In the genomic region with DNA sequence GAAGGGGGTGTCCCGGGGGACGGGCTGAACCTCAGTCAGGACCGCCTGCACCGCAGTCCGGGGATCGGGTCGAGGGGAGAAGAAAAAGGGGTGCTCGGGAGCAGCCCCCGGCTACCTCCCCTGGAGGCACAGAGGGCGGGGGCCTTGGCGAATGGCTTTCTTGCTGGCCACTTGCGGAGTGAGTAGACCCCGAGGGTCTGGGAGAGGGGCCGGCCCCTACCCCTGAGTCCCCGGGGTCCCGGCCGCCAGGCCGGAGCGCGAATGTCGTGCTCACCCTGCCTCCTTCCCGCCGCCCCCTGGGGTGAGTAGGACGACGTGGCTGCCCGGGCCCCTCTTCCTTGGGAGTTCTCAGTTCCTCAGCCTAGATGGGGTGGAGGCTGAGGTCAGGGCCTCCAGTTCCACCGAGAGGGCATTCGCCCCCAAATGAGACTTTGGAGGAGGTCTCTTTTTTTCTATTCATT, we compare ENCODE assay signal across 8 cellular contexts.
DNase-seq lines count a peak whose midpoint lies in the region; ATAC-seq and TF ChIP-seq lines count a peak whose summit lies in the region.

No MANE protein-coding gene starts in this region.

- H3K9me3 Mint-ChIP-seq in stimulated activated memory B cell treated with anti-CD40 and anti-IgM and Interleukin-4, amounts not matched to agents 10 μg/mL and 1 μg/mL and 100 μg/mL, for 72 hours, result no peaks in the 10 kb centered on the region

- peak overlapping the region; percentile 84 for H3K4me3 ChIP-seq in adipocyte (ENCODE audit: low read length)
- peak overlapping the region; percentile 87 for H3K4me3 ChIP-seq in iPS-18c (ENCODE audit: insufficient read depth, low read depth, low read length)

- H3K4me1 ChIP-seq in ES-I3 (ENCODE audit: insufficient read depth, low read length), result peaks cover 19% of the 10 kb centered on the region
- peaks cover 17% of the 10 kb centered on the region for H3K4me1 ChIP-seq in adipocyte (ENCODE audit: control insufficient read depth, insufficient read depth, low read length)

- TF ChIP-seq EP300 in Ishikawa (IDR thresholded peaks at IDR 0.05; ENCODE audit: borderline replicate concordance), result no peak

- H3K4me1 Mint-ChIP-seq in stimulated activated memory B cell treated with anti-CD40 and anti-IgM and Interleukin-4, amounts not matched to agents 10 μg/mL and 1 μg/mL and 100 μg/mL, for 72 hours, result peaks cover 56% of the 10 kb centered on the region

- TF ChIP-seq RAD21 in Ishikawa (IDR thresholded peaks at IDR 0.05; ENCODE audit: low read depth), result no peak

- no peaks in the 10 kb centered on the region for H3K36me3 ChIP-seq in ES-I3 (ENCODE audit: insufficient read depth, low read length)
- no peaks in the 10 kb centered on the region for H3K36me3 ChIP-seq in adipocyte (ENCODE audit: control insufficient read depth, insufficient read depth, low read length, severe bottlenecking)

- H3K36me3 Mint-ChIP-seq in stimulated activated memory B cell treated with anti-CD40 and anti-IgM and Interleukin-4, amounts not matched to agents 10 μg/mL and 1 μg/mL and 100 μg/mL, for 72 hours, result no peaks in the 10 kb centered on the region

- H3K9me3 ChIP-seq in ES-I3 (ENCODE audit: control insufficient read depth, insufficient read depth, low read length), result no peaks in the 10 kb centered on the region
- H3K9me3 ChIP-seq in adipocyte (ENCODE audit: control insufficient read depth, low read length), result no peaks in the 10 kb centered on the region
- H3K9me3 ChIP-seq in iPS-18c (ENCODE audit: control insufficient read depth, insufficient read depth, low read length), result no peaks in the 10 kb centered on the region

- H3K27me3 ChIP-seq in adipocyte (replicated peaks; ENCODE audit: control insufficient read depth, insufficient read depth, low read length), result no peaks in the 10 kb centered on the region

- DNase-seq in adipocyte (ENCODE audit: low read depth) (peak; percentile 60), NCI-H2081 treated with DMSO at 0.1 percent for 48 hours (lab: John Stamatoyannopoulos, UW) (no peak), SHP77 (lab: John Stamatoyannopoulos, UW) (no peak)

- no peaks in the 10 kb centered on the region for H3K27me3 Mint-ChIP-seq in stimulated activated memory B cell treated with anti-CD40 and anti-IgM and Interleukin-4, amounts not matched to agents 10 μg/mL and 1 μg/mL and 100 μg/mL, for 72 hours

- peak; percentile 39 for ATAC-seq in GM21515 (IDR thresholded peaks at IDR 0.05; ENCODE audit: unreplicated experiment)
- peak; percentile 61 for ATAC-seq in stimulated activated memory B cell treated with anti-CD40 and anti-IgM and Interleukin-4, amounts not matched to agents 10 μg/mL and 1 μg/mL and 100 μg/mL, for 72 hours

- peak overlapping the region; percentile 80 for H3K27ac Mint-ChIP-seq in stimulated activated memory B cell treated with anti-CD40 and anti-IgM and Interleukin-4, amounts not matched to agents 10 μg/mL and 1 μg/mL and 100 μg/mL, for 72 hours

- H3K4me3 Mint-ChIP-seq in stimulated activated memory B cell treated with anti-CD40 and anti-IgM and Interleukin-4, amounts not matched to agents 10 μg/mL and 1 μg/mL and 100 μg/mL, for 72 hours, result peak overlapping the region; percentile 81

- peak overlapping the region; percentile 93 for H3K9ac ChIP-seq in ES-I3 (ENCODE audit: low read depth, low read length)
- H3K9ac ChIP-seq in adipocyte (ENCODE audit: low read length), result peak overlapping the region; percentile 63

TF ChIP-seq in Ishikawa, 13 proteins besides CTCF, POLR2A, EP300 and RAD21:
- TF ChIP-seq TCF12 (IDR thresholded peaks at IDR 0.05; ENCODE audit: low read depth), result no peak
- peak; percentile 38; the same call in 1 of the 2 replicates for TF ChIP-seq TAF1 (IDR thresholded peaks at IDR 0.05; ENCODE audit: low read depth)
- TF ChIP-seq CREB1 (IDR thresholded peaks at IDR 0.05; ENCODE audit: low read depth), result no peak
- TF ChIP-seq CEBPB (IDR thresholded peaks at IDR 0.05), result no peak
- peak; percentile 65; the same call in 1 of the 2 replicates for TF ChIP-seq ZBTB7A (IDR thresholded peaks at IDR 0.05; ENCODE audit: low read depth)
- no peak for TF ChIP-seq EGR1 (IDR thresholded peaks at IDR 0.05)
- TF ChIP-seq NFIC (IDR thresholded peaks at IDR 0.05), result no peak
- TF ChIP-seq, protein P1, sequence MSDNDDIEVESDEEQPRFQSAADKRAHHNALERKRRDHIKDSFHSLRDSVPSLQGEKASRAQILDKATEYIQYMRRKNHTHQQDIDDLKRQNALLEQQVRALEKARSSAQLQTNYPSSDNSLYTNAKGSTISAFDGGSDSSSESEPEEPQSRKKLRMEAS (IDR thresholded peaks at IDR 0.05), result peak; percentile 25; the same call in 1 of the 2 replicates
- no peak for TF ChIP-seq YY1 (IDR thresholded peaks at IDR 0.05; ENCODE audit: low read depth)
- TF ChIP-seq, protein P2, sequence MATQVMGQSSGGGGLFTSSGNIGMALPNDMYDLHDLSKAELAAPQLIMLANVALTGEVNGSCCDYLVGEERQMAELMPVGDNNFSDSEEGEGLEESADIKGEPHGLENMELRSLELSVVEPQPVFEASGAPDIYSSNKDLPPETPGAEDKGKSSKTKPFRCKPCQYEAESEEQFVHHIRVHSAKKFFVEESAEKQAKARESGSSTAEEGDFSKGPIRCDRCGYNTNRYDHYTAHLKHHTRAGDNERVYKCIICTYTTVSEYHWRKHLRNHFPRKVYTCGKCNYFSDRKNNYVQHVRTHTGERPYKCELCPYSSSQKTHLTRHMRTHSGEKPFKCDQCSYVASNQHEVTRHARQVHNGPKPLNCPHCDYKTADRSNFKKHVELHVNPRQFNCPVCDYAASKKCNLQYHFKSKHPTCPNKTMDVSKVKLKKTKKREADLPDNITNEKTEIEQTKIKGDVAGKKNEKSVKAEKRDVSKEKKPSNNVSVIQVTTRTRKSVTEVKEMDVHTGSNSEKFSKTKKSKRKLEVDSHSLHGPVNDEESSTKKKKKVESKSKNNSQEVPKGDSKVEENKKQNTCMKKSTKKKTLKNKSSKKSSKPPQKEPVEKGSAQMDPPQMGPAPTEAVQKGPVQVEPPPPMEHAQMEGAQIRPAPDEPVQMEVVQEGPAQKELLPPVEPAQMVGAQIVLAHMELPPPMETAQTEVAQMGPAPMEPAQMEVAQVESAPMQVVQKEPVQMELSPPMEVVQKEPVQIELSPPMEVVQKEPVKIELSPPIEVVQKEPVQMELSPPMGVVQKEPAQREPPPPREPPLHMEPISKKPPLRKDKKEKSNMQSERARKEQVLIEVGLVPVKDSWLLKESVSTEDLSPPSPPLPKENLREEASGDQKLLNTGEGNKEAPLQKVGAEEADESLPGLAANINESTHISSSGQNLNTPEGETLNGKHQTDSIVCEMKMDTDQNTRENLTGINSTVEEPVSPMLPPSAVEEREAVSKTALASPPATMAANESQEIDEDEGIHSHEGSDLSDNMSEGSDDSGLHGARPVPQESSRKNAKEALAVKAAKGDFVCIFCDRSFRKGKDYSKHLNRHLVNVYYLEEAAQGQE (IDR thresholded peaks at IDR 0.05; ENCODE audit: low read depth), result no peak
